1 cellular context compared by ENCODE assay signal in genomic region chr19:14479309-14479984, GRCh38.
TF ChIP-seq lines count a peak whose summit lies in the region.

No MANE protein-coding gene starts in this region.

TF ChIP-seq in HCT116, 20 proteins besides CTCF, POLR2A, EP300 and RAD21:
- no peak for TF ChIP-seq EGR1 (IDR thresholded peaks at IDR 0.05; ENCODE audit: low read depth)
